ENCODE assay signal across 17 cellular contexts in the genomic region with DNA sequence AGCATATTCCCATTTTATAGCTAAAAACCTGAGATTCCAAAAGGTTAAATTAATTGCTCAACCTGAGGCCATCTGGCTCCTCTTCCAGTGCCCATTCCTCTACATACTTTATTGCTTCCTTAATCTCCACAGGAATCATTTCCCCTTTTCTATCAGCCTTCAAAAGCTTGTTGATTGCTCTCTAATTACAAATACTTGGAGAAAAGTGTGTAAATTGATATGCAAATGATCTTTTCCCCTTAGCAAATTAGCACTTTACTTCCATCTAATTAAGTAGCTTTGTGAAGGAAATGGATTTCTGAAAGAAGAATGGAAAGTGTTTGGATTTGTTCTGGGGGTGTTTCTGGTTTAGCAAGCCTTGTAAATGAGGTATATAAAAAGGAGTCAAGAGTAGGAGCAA.
DNase-seq lines count a peak whose midpoint lies in the region; ATAC-seq and TF ChIP-seq lines count a peak whose summit lies in the region.
"Had no signal": no experiment of that assay in that cellular context is flagged by ENCODE, and none has a peak within 500 bp of the region (broad histone marks: within the 10 kb centered on the region; RNA-seq: fewer than 3 reads in every experiment).

No MANE protein-coding gene starts in this region.

- H3K9me2 ChIP-seq in GM23338 (ENCODE audit: insufficient read depth) (no peaks in the 10 kb centered on the region), PC-9 (ENCODE audit: insufficient read depth) (no peaks in the 10 kb centered on the region)

- H3K4me1 Mint-ChIP-seq in GM23338, result peaks cover 55% of the 10 kb centered on the region
- H3K4me1 Mint-ChIP-seq: CD4-positive, alpha-beta memory T cell; T-helper 17 cell had no signal

- BruUV-seq in PC-9 (replicated peaks; lab: Mats Ljungman, UMichigan), result no TSS peak

- H3K79me2 ChIP-seq in GM23338 (replicated peaks; ENCODE audit: insufficient read depth) (no peaks in the 10 kb centered on the region), PC-9 (ENCODE audit: low read depth) (no peaks in the 10 kb centered on the region)

- H3K27me3 ChIP-seq in GM23338 (ENCODE audit: insufficient read depth) (no peaks in the 10 kb centered on the region), PC-9 (ENCODE audit: insufficient read depth, low read depth) (no peaks in the 10 kb centered on the region), iPS-18a (ENCODE audit: control insufficient read depth, insufficient read depth, low read length) (no peaks in the 10 kb centered on the region)
- H3K27me3 ChIP-seq: Peyer's patch had no signal

- peak overlapping the region; percentile 22 for H3K4me2 ChIP-seq in GM23338
- H3K4me2 ChIP-seq in PC-9, result no peak overlapping the region

- H3K9me3 ChIP-seq in PC-9 (ENCODE audit: insufficient read depth, low read depth), result 0 out of 2 replicates have a peak, but pooled peaks cover under 1% of the 10 kb centered on the region
- no peaks in the 10 kb centered on the region for H3K9me3 ChIP-seq in iPS-18a (ENCODE audit: control insufficient read depth, low read depth, low read length)
- H3K9me3 ChIP-seq: Peyer's patch had no signal

- H3K27ac ChIP-seq in GM23338 (ENCODE audit: low read depth) (no peak overlapping the region), PC-9 (no peak overlapping the region), iPS-18a (ENCODE audit: low read length) (no peak overlapping the region)
- H3K27ac ChIP-seq: HL-60, Peyer's patch had no signal

- CTCF ChIA-PET in PC-9 (lab: Charles Lee), result no interaction called here

- ATAC-seq in GM23338 (peak; percentile 87), left cardiac atrium (no peak), HG03342 (IDR thresholded peaks at IDR 0.05; ENCODE audit: unreplicated experiment) (no peak)
- ATAC-seq: T-helper 17 cell had no signal

- H3K4me3 ChIP-seq in GM23338, result peak overlapping the region; percentile 0; the same call in 1 of the 2 replicates
- H3K4me3 ChIP-seq in PC-9, result no peak overlapping the region
- peak overlapping the region; percentile 28 for H3K4me3 ChIP-seq in iPS-18a (ENCODE audit: low read length)
- H3K4me3 ChIP-seq: Peyer's patch had no signal

- H3K27ac Mint-ChIP-seq in GM23338, result peak overlapping the region; percentile 80
- H3K27ac Mint-ChIP-seq: T-helper 17 cell had no signal

- POLR2A ChIA-PET in PC-9 (lab: Charles Lee; ENCODE audit: unreplicated experiment), result no interaction called here

- H4K20me1 ChIP-seq in GM23338 (replicated peaks; ENCODE audit: insufficient read depth), result no peaks in the 10 kb centered on the region
- no peaks in the 10 kb centered on the region for H4K20me1 ChIP-seq in PC-9 (ENCODE audit: insufficient read depth)

- H3F3A ChIP-seq in GM23338 (replicated peaks; ENCODE audit: low read depth), result no peaks in the 10 kb centered on the region; the same call in 1 of the 2 replicates
- no peaks in the 10 kb centered on the region for H3F3A ChIP-seq in PC-9 (ENCODE audit: insufficient read depth, low read depth)

- H3K4me1 ChIP-seq in GM23338 (ENCODE audit: insufficient read depth), result peaks cover 62% of the 10 kb centered on the region
- no peaks in the 10 kb centered on the region for H3K4me1 ChIP-seq in PC-9 (replicated peaks; ENCODE audit: insufficient read depth)
- peaks cover 49% of the 10 kb centered on the region for H3K4me1 ChIP-seq in iPS-18a (ENCODE audit: control insufficient read depth, low read depth, low read length)
- H3K4me1 ChIP-seq: Peyer's patch had no signal

- DNase-seq in COR-L47 (lab: John Stamatoyannopoulos, UW) (peak; percentile 21), GM23338 (ENCODE audit: low spot score) (peak; percentile 70), PC-9 (no peak), left cardiac atrium (no peak), SK-N-DZ (ENCODE audit: low spot score) (no peak)
- DNase-seq: CD4-positive, alpha-beta memory T cell; KBM-7; NCI-H1092 treated with DMSO at 0.1 percent for 48 hours; NCI-H187; NCI-H226; NCI-H526 treated with DMSO at 0.1 percent for 48 hours; Peyer's patch; Right ventricle myocardium superior; T-helper 17 cell had no signal

- peak overlapping the region; percentile 36 for H3K9ac ChIP-seq in iPS-18a (ENCODE audit: low read length)

- peak overlapping the region; percentile 46 for H3K4me3 Mint-ChIP-seq in GM23338
- H3K4me3 Mint-ChIP-seq: CD4-positive, alpha-beta memory T cell; T-helper 17 cell had no signal

- H2AFZ ChIP-seq in GM23338 (no peak overlapping the region), PC-9 (peak overlapping the region; percentile 66; the same call in 1 of the 2 replicates)

- H3K27me3 Mint-ChIP-seq in GM23338 (ENCODE audit: insufficient read depth, low read depth, poor library complexity), result no peaks in the 10 kb centered on the region
- H3K27me3 Mint-ChIP-seq: CD4-positive, alpha-beta memory T cell; T-helper 17 cell had no signal

- no peaks in the 10 kb centered on the region for H3K36me3 ChIP-seq in GM23338 (ENCODE audit: insufficient read depth)
- H3K36me3 ChIP-seq in PC-9 (ENCODE audit: low read depth), result no peaks in the 10 kb centered on the region
- no peaks in the 10 kb centered on the region for H3K36me3 ChIP-seq in iPS-18a (ENCODE audit: control insufficient read depth, low read depth, low read length)
- H3K36me3 ChIP-seq: Peyer's patch had no signal

- intact Hi-C loops in PC-9 (cut with micrococcal nuclease; ENCODE audit: unreplicated experiment), result no loop called here
- intact Hi-C loops in left cardiac atrium (cut with DNase I), result no loop called here

- no peaks in the 10 kb centered on the region for H3K36me3 Mint-ChIP-seq in GM23338 (ENCODE audit: low read depth)
- H3K36me3 Mint-ChIP-seq: CD4-positive, alpha-beta memory T cell had no signal

- H3K9me3 Mint-ChIP-seq in GM23338, result no peaks in the 10 kb centered on the region; the same call in 2 of the 3 replicates

- TF ChIP-seq CTCF in GM23338 (conservative IDR thresholded peaks at IDR 0.05; ENCODE audit: low read depth in 2 of 2), result no peak
- no peak for TF ChIP-seq CTCF in PC-9 (conservative IDR thresholded peaks at IDR 0.05)

TF ChIP-seq in GM23338, 12 proteins besides CTCF, POLR2A, EP300 and RAD21:
- TF ChIP-seq POLR2AphosphoS5 (IDR thresholded peaks at IDR 0.05; ENCODE audit: low read depth) (peak; percentile 48; the same call in 1 of the 2 replicates), CREB1 (CRISPR knock-in tag; IDR thresholded peaks at IDR 0.05; ENCODE audit: low read depth) (peak; percentile 5; the same call in 1 of the 2 replicates), EZH2phosphoT487 (IDR thresholded peaks at IDR 0.05; ENCODE audit: unreplicated experiment) (no peak), NANOG (IDR thresholded peaks at IDR 0.05; ENCODE audit: borderline replicate concordance) (peak; percentile 100)
- TF ChIP-seq, protein P1, sequence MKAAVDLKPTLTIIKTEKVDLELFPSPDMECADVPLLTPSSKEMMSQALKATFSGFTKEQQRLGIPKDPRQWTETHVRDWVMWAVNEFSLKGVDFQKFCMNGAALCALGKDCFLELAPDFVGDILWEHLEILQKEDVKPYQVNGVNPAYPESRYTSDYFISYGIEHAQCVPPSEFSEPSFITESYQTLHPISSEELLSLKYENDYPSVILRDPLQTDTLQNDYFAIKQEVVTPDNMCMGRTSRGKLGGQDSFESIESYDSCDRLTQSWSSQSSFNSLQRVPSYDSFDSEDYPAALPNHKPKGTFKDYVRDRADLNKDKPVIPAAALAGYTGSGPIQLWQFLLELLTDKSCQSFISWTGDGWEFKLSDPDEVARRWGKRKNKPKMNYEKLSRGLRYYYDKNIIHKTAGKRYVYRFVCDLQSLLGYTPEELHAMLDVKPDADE (IDR thresholded peaks at IDR 0.05), result peak; percentile 82
TF ChIP-seq in GM23338: peak in this region for 4.

Comparison
In these comparisons a context has a peak if more than half of its experiments do, and no peak if none do; other contexts are left out.
1. DNase-seq: peak in COR-L47 (single experiment) and GM23338 (single experiment); none in PC-9 (0 of 2), left cardiac atrium (single experiment) and SK-N-DZ (single experiment).